Comparison of ENCODE assay signal across 9 cellular contexts in genomic region chr15:66946578-66947164, GRCh38.
DNase-seq lines count a peak whose midpoint lies in the region; ATAC-seq and TF ChIP-seq lines count a peak whose summit lies in the region.
"Had no signal": no experiment of that assay in that cellular context is flagged by ENCODE, and none has a peak within 500 bp of the region (broad histone marks: within the 10 kb centered on the region; RNA-seq: fewer than 3 reads in every experiment).

No MANE protein-coding gene starts in this region.

- no peak overlapping the region for H3K4ac ChIP-seq in neuronal stem cell (ENCODE audit: low read length)

- peaks cover 2% of the 10 kb centered on the region for H3K4me1 Mint-ChIP-seq in activated T-cell treated with anti-CD3 and anti-CD28 coated beads, Interleukin-2, amount 50 U/mL, for 4 hours (ENCODE audit: low read depth)

- H2AFZ ChIP-seq in neuronal stem cell (ENCODE audit: low read length) = no peak overlapping the region

- H3K27me3 Mint-ChIP-seq in activated T-cell treated with anti-CD3 and anti-CD28 coated beads, Interleukin-2, amount 50 U/mL, for 4 hours (ENCODE audit: low read depth) = no peaks in the 10 kb centered on the region

- no peak overlapping the region for H3K23ac ChIP-seq in neuronal stem cell (ENCODE audit: low read depth, low read length, poor library complexity)

- no peak overlapping the region for H3K9ac ChIP-seq in neuronal stem cell (ENCODE audit: low read depth, low read length, poor library complexity)

- no peak overlapping the region for H4K91ac ChIP-seq in neuronal stem cell (ENCODE audit: low read depth, low read length, poor library complexity)

- H3K4me1 ChIP-seq in Peyer's patch (peaks cover 0 to 14% (median 0%) of the 10 kb centered on the region in 4 donors), neuronal stem cell (ENCODE audit: control insufficient read depth in 2 of 2, insufficient read depth in 1 of 2, low read depth in 1 of 2, low read length in 2 of 2) (peaks cover 2 to 6% of the 10 kb centered on the region in 2 donors), testis (no peaks in the 10 kb centered on the region)

- H3K36me3 ChIP-seq in Peyer's patch = no peaks in the 10 kb centered on the region
- no peaks in the 10 kb centered on the region for H3K36me3 ChIP-seq in neuronal stem cell (replicated peaks in 1 of 2; ENCODE audit: control insufficient read depth in 2 of 2, insufficient read depth in 2 of 2, low read length in 2 of 2)
- no peaks in the 10 kb centered on the region for H3K36me3 ChIP-seq in testis (ENCODE audit: low read depth, missing control alignments)

- H3K27ac ChIP-seq in Peyer's patch (no peak overlapping the region), neuronal stem cell (replicated peaks; ENCODE audit: low read length) (no peak overlapping the region), testis (no peak overlapping the region)
- H3K27ac ChIP-seq: SK-N-MC had no signal

- intact Hi-C loops in testis (cut with DNase I; ENCODE audit: low total_unique reads) = loop anchor here (10.0 kb wide), 1 partner anchor 358 kb away; no protein-coding TSS in a partner anchor

- no peaks in the 10 kb centered on the region for H3K36me3 Mint-ChIP-seq in activated T-cell treated with anti-CD3 and anti-CD28 coated beads, Interleukin-2, amount 50 U/mL, for 4 hours (ENCODE audit: insufficient read depth)

- H2BK15ac ChIP-seq in neuronal stem cell (ENCODE audit: low read length) = no peak overlapping the region

- DNase-seq in CMK (ENCODE audit: low read depth) (peak; percentile 21), HT1080 (ENCODE audit: low read depth) (peak; percentile 74), Peyer's patch (peak; percentile 69 to 88 (median 78)), fibroblast of peridontal ligament (ENCODE audit: extremely low read depth) (peak; percentile 77), neuronal stem cell (ENCODE audit: low spot score) (peak; percentile 76), testis (peak; percentile 81), occipital lobe (lab: John Stamatoyannopoulos, UW) (no peak)
- DNase-seq in activated T-cell treated with anti-CD3 and anti-CD28 coated beads, Interleukin-2, amount 50 U/mL, for 4 hours = peak; percentile 68

- H2BK12ac ChIP-seq in neuronal stem cell (ENCODE audit: low read length) = peak overlapping the region; percentile 12

- TF ChIP-seq POLR2A in Peyer's patch (IDR thresholded peaks at IDR 0.05) (no peak), testis (IDR thresholded peaks at IDR 0.05) (no peak)

- no peaks in the 10 kb centered on the region for H3K9me3 Mint-ChIP-seq in activated T-cell treated with anti-CD3 and anti-CD28 coated beads, Interleukin-2, amount 50 U/mL, for 4 hours

- H3K9me3 ChIP-seq in Peyer's patch = no peaks in the 10 kb centered on the region
- H3K9me3 ChIP-seq in neuronal stem cell (replicated peaks in 1 of 2; ENCODE audit: control insufficient read depth in 2 of 2, insufficient read depth in 1 of 2, low read depth in 1 of 2, low read length in 2 of 2) = no peaks in the 10 kb centered on the region
- H3K9me3 ChIP-seq in testis = no peaks in the 10 kb centered on the region

- H3K4me3 ChIP-seq in Peyer's patch (no peak overlapping the region), neuronal stem cell (ENCODE audit: low read length in 2 of 2) (no peak overlapping the region), testis (no peak overlapping the region)
- H3K4me3 ChIP-seq: SK-N-MC had no signal

- TF ChIP-seq CTCF in Peyer's patch (IDR thresholded peaks at IDR 0.05) (peak; percentile 89 to 95 (median 92)), testis (IDR thresholded peaks at IDR 0.05) (peak; percentile 88 to 93 (median 90))

- no peak overlapping the region for H3K14ac ChIP-seq in neuronal stem cell (ENCODE audit: low read length)

- no peak overlapping the region for H2AK5ac ChIP-seq in neuronal stem cell (ENCODE audit: low read depth, low read length)

- H3K27me3 ChIP-seq in Peyer's patch (no peaks in the 10 kb centered on the region), neuronal stem cell (ENCODE audit: control insufficient read depth in 3 of 3, insufficient read depth in 3 of 3, low read depth in 1 of 3, low read length in 3 of 3) (no peaks in the 10 kb centered on the region), testis (no peaks in the 10 kb centered on the region)

- H3K18ac ChIP-seq in neuronal stem cell (ENCODE audit: low read length) = peak overlapping the region; percentile 9

- ATAC-seq in activated T-cell treated with anti-CD3 and anti-CD28 coated beads, Interleukin-2, amount 50 U/mL, for 4 hours = peak; percentile 76 to 81

- no peak overlapping the region for H2BK120ac ChIP-seq in neuronal stem cell (ENCODE audit: low read depth, low read length)

- H3K4me3 Mint-ChIP-seq in activated T-cell treated with anti-CD3 and anti-CD28 coated beads, Interleukin-2, amount 50 U/mL, for 4 hours = no peak overlapping the region

- no peak overlapping the region for H3K4me2 ChIP-seq in neuronal stem cell (ENCODE audit: insufficient read depth, low read length, poor library complexity, severe bottlenecking)

- no CpG with 5 or more reads among the region's 12 CpGs for WGBS in neuronal stem cell (ENCODE audit: extremely low coverage in 2 of 2, insufficient read length in 2 of 2, insufficient replicate concordance in 1 of 2), 2 donors
- 30 to 31% methylated on average over 11 to 12 of the region's 12 CpGs for WGBS in testis, 2 donors

- H4K8ac ChIP-seq in neuronal stem cell (ENCODE audit: low read depth, low read length) = no peak overlapping the region

- H3K79me1 ChIP-seq in neuronal stem cell (ENCODE audit: low read depth, low read length) = peaks cover 2% of the 10 kb centered on the region

- no peak overlapping the region for H2BK5ac ChIP-seq in neuronal stem cell (ENCODE audit: low read length)
